ENCODE assay signal across 11 cellular contexts in the genomic region with DNA sequence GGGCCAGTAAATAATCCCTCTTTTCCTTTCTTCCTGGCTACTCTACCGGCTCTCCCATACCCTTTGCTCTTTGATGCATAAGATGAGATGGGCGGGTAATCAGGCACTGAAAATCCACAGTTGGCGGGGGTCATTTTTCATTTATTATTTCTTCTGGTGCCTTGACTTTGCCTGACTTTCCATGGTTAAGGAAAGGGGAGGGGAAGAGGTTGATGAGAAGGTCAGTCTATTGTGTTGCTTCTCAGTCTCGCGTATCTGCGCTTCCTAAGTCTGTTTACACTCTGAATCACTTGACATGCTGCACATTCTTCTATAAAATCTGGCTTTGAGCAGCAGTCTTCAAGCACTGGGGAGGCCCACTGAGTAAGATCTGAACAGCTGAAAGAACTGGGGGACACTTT.
DNase-seq lines count a peak whose midpoint lies in the region; FAIRE-seq and TF ChIP-seq lines count a peak whose summit lies in the region.
"Had no signal": no experiment of that assay in that cellular context is flagged by ENCODE, and none has a peak within 500 bp of the region (broad histone marks: within the 10 kb centered on the region; RNA-seq: fewer than 3 reads in every experiment).

No MANE protein-coding gene starts in this region.

- WGBS in ovary, 3 donors, result 51 to 65% (median 52%) methylated on average over 6 of the region's 6 CpGs
- 73% methylated on average over 6 of the region's 6 CpGs for WGBS in testis, 2 donors

- no peak for FAIRE-seq in HTR-8/SVneo (lab: Jason Lieb, UNC)

- H3K4me1 ChIP-seq in adipocyte (ENCODE audit: control insufficient read depth, insufficient read depth, low read length) (no peaks in the 10 kb centered on the region), ovary (ENCODE audit: insufficient read depth) (peaks cover 5% of the 10 kb centered on the region), testis (peaks cover 2% of the 10 kb centered on the region)
- H3K4me1 ChIP-seq: uterus had no signal

- H3K27me3 ChIP-seq in adipocyte (replicated peaks; ENCODE audit: control insufficient read depth, insufficient read depth, low read length) (no peaks in the 10 kb centered on the region), ovary (peaks cover 3% of the 10 kb centered on the region), testis (no peaks in the 10 kb centered on the region)
- H3K27me3 ChIP-seq: uterus had no signal

- H3K36me3 ChIP-seq in adipocyte (ENCODE audit: control insufficient read depth, insufficient read depth, low read length, severe bottlenecking) (no peaks in the 10 kb centered on the region), ovary (no peaks in the 10 kb centered on the region), testis (ENCODE audit: low read depth, missing control alignments) (no peaks in the 10 kb centered on the region)
- H3K36me3 ChIP-seq: uterus had no signal

- DNase-seq in HTR-8/SVneo (ENCODE audit: insufficient read length, low spot score) (peak; percentile 31), adipocyte (ENCODE audit: low read depth) (peak; percentile 82), glomerular endothelial cell (ENCODE audit: extremely low read depth, low read depth, low spot score) (peak; percentile 93), renal cortical epithelial cell (ENCODE audit: low read depth) (peak; percentile 84), ovary (no peak), testis (no peak)
- no peak for DNase-seq in activated naive CD4-positive, alpha-beta T cell treated with anti-CD3 and anti-CD28 coated beads, Interleukin-2, amount 50 U/mL, for 16 hours
- DNase-seq: cerebellar nuclear complex, DMS79, nucleus accumbens, uterus had no signal

- H3K9me3 ChIP-seq in adipocyte (ENCODE audit: control insufficient read depth, low read length) (no peaks in the 10 kb centered on the region), ovary (no peaks in the 10 kb centered on the region), testis (no peaks in the 10 kb centered on the region)
- H3K9me3 ChIP-seq: uterus had no signal

- TF ChIP-seq CTCF in ovary (IDR thresholded peaks at IDR 0.05), result no peak
- no peak for TF ChIP-seq CTCF in testis (IDR thresholded peaks at IDR 0.05)

- TF ChIP-seq POLR2A in ovary (IDR thresholded peaks at IDR 0.05) (no peak), testis (IDR thresholded peaks at IDR 0.05) (no peak)

- H3K27ac ChIP-seq in ovary (no peak overlapping the region), testis (no peak overlapping the region)

- intact Hi-C loops in ovary (cut with DNase I) (no loop called here), testis (cut with DNase I; ENCODE audit: low total_unique reads) (no loop called here)

- H3K4me3 ChIP-seq in adipocyte (ENCODE audit: low read length), result no peak overlapping the region
- no peak overlapping the region for H3K4me3 ChIP-seq in ovary
- H3K4me3 ChIP-seq in testis, result no peak overlapping the region
- H3K4me3 ChIP-seq: uterus had no signal

- TF ChIP-seq EP300 in ovary (IDR thresholded peaks at IDR 0.05), result no peak

- no peak overlapping the region for H3K9ac ChIP-seq in adipocyte (ENCODE audit: low read length)

Comparison
In these comparisons a context has a peak if more than half of its experiments do, and no peak if none do; other contexts are left out.
1. DNase-seq: peak in HTR-8/SVneo (single experiment), adipocyte (single experiment), glomerular endothelial cell (single experiment) and renal cortical epithelial cell (single experiment); none in ovary (0 of 5), activated naive CD4-positive, alpha-beta T cell treated with anti-CD3 and anti-CD28 coated beads, Interleukin-2, amount 50 U/mL, for 16 hours (single experiment) and testis (single experiment).